Comparison of ENCODE assay signal across 1 cellular context in the genomic region with DNA sequence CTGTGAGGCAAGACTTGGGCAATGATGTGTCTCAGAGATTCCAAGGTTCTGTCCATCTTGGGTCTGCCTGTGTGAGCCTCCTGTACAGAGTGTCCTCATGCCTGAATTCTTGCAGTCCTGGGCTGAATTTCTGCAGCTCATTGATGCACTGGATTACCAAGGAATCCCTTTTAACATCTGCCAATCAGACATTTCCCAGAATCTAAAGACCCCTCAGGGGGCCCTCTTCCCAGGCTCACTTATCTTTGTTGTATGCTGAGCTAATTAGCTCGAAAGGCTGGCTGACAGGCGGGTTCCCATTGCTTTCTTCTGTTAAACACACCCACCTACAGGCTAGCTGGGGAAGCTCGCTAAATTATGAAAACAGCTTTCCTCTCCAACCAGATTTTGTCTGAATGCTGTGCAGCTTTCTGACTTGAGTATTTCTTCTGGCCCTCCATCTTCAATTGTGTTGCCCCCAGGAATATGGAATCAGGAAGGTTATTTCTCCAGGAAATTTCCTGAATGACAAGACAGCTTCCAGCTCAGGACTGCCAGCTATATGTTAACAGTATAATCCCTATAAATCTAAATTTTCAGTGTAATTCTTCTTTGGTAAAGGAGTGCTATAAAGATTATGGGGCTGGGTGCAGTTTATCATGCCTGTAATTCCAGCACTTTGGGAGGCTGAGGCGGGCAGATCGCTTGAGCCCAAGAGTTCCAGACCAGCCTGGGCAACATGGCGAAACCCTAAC.
A peak's percentile ranks its signal among the peaks of the same experiment; 100 is the strongest.
TF ChIP-seq lines count a peak whose summit lies in the region.

Gene LIX1, minus strand, starts transcription at position 91 of the 734 bp plus-strand sequence. Its CDS starts 35 bp downstream, at position 56.

TF ChIP-seq in HepG2, 621 proteins besides CTCF, POLR2A, EP300 and RAD21 (continued from another document):
- TF ChIP-seq ARID3A (IDR thresholded peaks at IDR 0.05; ENCODE audit: low read depth, low read length) (no peak), MIXL1 (CRISPR knock-in tag; IDR thresholded peaks at IDR 0.05) (0 out of 2 replicates have a peak, but pooled peaks have one; percentile 18), PAWR (CRISPR knock-in tag; IDR thresholded peaks at IDR 0.05; ENCODE audit: borderline replicate concordance) (no peak), KDM1A (CRISPR knock-in tag; IDR thresholded peaks at IDR 0.05) (no peak), UBTF (CRISPR knock-in tag; IDR thresholded peaks at IDR 0.05) (no peak), STAG1 (CRISPR knock-in tag; IDR thresholded peaks at IDR 0.05) (peak; percentile 74)
